1 cellular context compared by ENCODE assay signal in the genomic region with DNA sequence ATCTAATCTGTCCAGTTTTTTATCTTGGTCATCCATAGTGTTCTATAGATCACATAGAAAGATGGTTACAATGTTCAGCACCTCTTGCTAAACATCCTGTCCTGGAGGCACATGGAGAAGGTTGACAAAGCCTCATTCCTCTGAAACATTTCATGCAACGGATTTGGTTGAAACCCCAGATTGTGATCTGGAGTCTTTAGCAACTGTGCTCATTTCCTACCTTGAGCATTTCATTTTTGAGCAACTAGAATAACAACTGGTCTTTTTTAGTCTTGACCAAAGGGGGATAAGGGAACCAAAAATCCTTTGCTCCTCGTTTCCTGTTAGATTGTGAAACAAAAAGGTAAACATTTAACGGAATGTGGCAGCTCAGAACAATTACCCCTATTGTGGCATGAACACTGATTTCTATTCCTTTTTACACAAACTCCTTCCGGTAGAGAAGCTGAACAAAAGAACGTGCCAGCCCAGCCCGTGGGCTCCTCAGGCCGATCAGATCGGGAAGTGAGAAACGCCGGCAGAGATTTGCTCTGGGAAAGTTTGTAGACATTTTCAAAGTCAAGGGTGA.
TF ChIP-seq lines count a peak whose summit lies in the region.

No MANE protein-coding gene starts in this region.

TF ChIP-seq in HepG2, 621 proteins besides CTCF, POLR2A, EP300 and RAD21 (continued from another document and continues in another):
- TF ChIP-seq CC2D1A (CRISPR knock-in tag; IDR thresholded peaks at IDR 0.05) (no peak; the same call in 1 of the 2 replicates), FOXP1 (IDR thresholded peaks at IDR 0.05) (peak; percentile 40; the same call in 1 of the 2 replicates), FOXP1 (CRISPR knock-in tag; IDR thresholded peaks at IDR 0.05) (peak; percentile 79), ZNF280D (CRISPR knock-in tag; IDR thresholded peaks at IDR 0.05) (peak; percentile 79; the same call in 1 of the 2 replicates), ZNF12 (CRISPR knock-in tag; IDR thresholded peaks at IDR 0.05) (no peak; the same call in 1 of the 2 replicates), KDM1A (CRISPR knock-in tag; IDR thresholded peaks at IDR 0.05) (0 out of 2 replicates have a peak, but pooled peaks have one; percentile 49), ZGPAT (CRISPR knock-in tag; IDR thresholded peaks at IDR 0.05) (peak; percentile 92), GFI1 (CRISPR knock-in tag; IDR thresholded peaks at IDR 0.05; ENCODE audit: borderline replicate concordance) (peak; percentile 99), MAFK (conservative IDR thresholded peaks at IDR 0.05 in 1 of 2, IDR thresholded peaks at IDR 0.05 in 1 of 2; ENCODE audit: low read length in 2 of 2) (no peak), GLMP (CRISPR knock-in tag; IDR thresholded peaks at IDR 0.05; ENCODE audit: borderline replicate concordance) (no peak), PCBP1 (IDR thresholded peaks at IDR 0.05; ENCODE audit: borderline replicate concordance, low read depth, low read length) (no peak), ATF1 (CRISPR knock-in tag; IDR thresholded peaks at IDR 0.05) (peak; percentile 74), GTF3A (CRISPR knock-in tag; conservative IDR thresholded peaks at IDR 0.05) (no peak), ADNP (CRISPR knock-in tag; IDR thresholded peaks at IDR 0.05) (no peak), NR2C2 (CRISPR knock-in tag; IDR thresholded peaks at IDR 0.05; ENCODE audit: borderline replicate concordance) (peak; percentile 52; the same call in 1 of the 2 replicates), ZNF274 (CRISPR knock-in tag; IDR thresholded peaks at IDR 0.05) (no peak), PPARG (CRISPR knock-in tag; conservative IDR thresholded peaks at IDR 0.05) (peak; percentile 70), KDM6A (CRISPR knock-in tag; IDR thresholded peaks at IDR 0.05; ENCODE audit: low read depth) (peak; percentile 8; the same call in 1 of the 2 replicates), KMT2B (CRISPR knock-in tag; IDR thresholded peaks at IDR 0.05) (peak; percentile 63; the same call in 1 of the 2 replicates), HOXA5 (CRISPR knock-in tag; IDR thresholded peaks at IDR 0.05) (peak; percentile 65), ZBTB7B (CRISPR knock-in tag; IDR thresholded peaks at IDR 0.05) (peak; percentile 61), ZNF788 (CRISPR knock-in tag; IDR thresholded peaks at IDR 0.05; ENCODE audit: borderline replicate concordance) (no peak; the same call in 1 of the 2 replicates), MED13 (CRISPR knock-in tag; IDR thresholded peaks at IDR 0.05) (peak; percentile 69; the same call in 1 of the 2 replicates), SRY (CRISPR knock-in tag; IDR thresholded peaks at IDR 0.05) (0 out of 2 replicates have a peak, but pooled peaks have one; percentile 18), SAP130 (CRISPR knock-in tag; IDR thresholded peaks at IDR 0.05; ENCODE audit: low read depth) (peak; percentile 77), HNRNPH1 (optimal IDR thresholded peaks at IDR 0.05; ENCODE audit: low read depth, low read length) (no peak), HIVEP1 (CRISPR knock-in tag; IDR thresholded peaks at IDR 0.05) (no peak), TBL1XR1 (IDR thresholded peaks at IDR 0.05; ENCODE audit: borderline replicate concordance, low read length, partially characterized antibody) (peak; percentile 9), AKAP8 (CRISPR knock-in tag; IDR thresholded peaks at IDR 0.05) (no peak), NR1H2 (CRISPR knock-in tag; IDR thresholded peaks at IDR 0.05; ENCODE audit: borderline replicate concordance, low read depth) (no peak)
- TF ChIP-seq, protein P1, sequence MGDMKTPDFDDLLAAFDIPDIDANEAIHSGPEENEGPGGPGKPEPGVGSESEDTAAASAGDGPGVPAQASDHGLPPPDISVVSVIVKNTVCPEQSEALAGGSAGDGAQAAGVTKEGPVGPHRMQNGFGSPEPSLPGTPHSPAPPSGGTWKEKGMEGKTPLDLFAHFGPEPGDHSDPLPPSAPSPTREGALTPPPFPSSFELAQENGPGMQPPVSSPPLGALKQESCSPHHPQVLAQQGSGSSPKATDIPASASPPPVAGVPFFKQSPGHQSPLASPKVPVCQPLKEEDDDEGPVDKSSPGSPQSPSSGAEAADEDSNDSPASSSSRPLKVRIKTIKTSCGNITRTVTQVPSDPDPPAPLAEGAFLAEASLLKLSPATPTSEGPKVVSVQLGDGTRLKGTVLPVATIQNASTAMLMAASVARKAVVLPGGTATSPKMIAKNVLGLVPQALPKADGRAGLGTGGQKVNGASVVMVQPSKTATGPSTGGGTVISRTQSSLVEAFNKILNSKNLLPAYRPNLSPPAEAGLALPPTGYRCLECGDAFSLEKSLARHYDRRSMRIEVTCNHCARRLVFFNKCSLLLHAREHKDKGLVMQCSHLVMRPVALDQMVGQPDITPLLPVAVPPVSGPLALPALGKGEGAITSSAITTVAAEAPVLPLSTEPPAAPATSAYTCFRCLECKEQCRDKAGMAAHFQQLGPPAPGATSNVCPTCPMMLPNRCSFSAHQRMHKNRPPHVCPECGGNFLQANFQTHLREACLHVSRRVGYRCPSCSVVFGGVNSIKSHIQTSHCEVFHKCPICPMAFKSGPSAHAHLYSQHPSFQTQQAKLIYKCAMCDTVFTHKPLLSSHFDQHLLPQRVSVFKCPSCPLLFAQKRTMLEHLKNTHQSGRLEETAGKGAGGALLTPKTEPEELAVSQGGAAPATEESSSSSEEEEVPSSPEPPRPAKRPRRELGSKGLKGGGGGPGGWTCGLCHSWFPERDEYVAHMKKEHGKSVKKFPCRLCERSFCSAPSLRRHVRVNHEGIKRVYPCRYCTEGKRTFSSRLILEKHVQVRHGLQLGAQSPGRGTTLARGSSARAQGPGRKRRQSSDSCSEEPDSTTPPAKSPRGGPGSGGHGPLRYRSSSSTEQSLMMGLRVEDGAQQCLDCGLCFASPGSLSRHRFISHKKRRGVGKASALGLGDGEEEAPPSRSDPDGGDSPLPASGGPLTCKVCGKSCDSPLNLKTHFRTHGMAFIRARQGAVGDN (CRISPR knock-in tag; IDR thresholded peaks at IDR 0.05): no peak
- TF ChIP-seq, protein P2, sequence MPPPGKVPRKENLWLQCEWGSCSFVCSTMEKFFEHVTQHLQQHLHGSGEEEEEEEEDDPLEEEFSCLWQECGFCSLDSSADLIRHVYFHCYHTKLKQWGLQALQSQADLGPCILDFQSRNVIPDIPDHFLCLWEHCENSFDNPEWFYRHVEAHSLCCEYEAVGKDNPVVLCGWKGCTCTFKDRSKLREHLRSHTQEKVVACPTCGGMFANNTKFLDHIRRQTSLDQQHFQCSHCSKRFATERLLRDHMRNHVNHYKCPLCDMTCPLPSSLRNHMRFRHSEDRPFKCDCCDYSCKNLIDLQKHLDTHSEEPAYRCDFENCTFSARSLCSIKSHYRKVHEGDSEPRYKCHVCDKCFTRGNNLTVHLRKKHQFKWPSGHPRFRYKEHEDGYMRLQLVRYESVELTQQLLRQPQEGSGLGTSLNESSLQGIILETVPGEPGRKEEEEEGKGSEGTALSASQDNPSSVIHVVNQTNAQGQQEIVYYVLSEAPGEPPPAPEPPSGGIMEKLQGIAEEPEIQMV (CRISPR knock-in tag; IDR thresholded peaks at IDR 0.05; ENCODE audit: low read depth): no peak
- TF ChIP-seq, protein P3, sequence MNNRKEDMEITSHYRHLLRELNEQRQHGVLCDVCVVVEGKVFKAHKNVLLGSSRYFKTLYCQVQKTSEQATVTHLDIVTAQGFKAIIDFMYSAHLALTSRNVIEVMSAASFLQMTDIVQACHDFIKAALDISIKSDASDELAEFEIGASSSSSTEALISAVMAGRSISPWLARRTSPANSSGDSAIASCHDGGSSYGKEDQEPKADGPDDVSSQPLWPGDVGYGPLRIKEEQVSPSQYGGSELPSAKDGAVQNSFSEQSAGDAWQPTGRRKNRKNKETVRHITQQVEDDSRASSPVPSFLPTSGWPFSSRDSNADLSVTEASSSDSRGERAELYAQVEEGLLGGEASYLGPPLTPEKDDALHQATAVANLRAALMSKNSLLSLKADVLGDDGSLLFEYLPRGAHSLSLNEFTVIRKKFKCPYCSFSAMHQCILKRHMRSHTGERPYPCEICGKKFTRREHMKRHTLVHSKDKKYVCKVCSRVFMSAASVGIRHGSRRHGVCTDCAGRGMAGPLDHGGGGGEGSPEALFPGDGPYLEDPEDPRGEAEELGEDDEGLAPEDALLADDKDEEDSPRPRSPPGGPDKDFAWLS (CRISPR knock-in tag; IDR thresholded peaks at IDR 0.05; ENCODE audit: borderline replicate concordance): no peak
- TF ChIP-seq, protein P4, sequence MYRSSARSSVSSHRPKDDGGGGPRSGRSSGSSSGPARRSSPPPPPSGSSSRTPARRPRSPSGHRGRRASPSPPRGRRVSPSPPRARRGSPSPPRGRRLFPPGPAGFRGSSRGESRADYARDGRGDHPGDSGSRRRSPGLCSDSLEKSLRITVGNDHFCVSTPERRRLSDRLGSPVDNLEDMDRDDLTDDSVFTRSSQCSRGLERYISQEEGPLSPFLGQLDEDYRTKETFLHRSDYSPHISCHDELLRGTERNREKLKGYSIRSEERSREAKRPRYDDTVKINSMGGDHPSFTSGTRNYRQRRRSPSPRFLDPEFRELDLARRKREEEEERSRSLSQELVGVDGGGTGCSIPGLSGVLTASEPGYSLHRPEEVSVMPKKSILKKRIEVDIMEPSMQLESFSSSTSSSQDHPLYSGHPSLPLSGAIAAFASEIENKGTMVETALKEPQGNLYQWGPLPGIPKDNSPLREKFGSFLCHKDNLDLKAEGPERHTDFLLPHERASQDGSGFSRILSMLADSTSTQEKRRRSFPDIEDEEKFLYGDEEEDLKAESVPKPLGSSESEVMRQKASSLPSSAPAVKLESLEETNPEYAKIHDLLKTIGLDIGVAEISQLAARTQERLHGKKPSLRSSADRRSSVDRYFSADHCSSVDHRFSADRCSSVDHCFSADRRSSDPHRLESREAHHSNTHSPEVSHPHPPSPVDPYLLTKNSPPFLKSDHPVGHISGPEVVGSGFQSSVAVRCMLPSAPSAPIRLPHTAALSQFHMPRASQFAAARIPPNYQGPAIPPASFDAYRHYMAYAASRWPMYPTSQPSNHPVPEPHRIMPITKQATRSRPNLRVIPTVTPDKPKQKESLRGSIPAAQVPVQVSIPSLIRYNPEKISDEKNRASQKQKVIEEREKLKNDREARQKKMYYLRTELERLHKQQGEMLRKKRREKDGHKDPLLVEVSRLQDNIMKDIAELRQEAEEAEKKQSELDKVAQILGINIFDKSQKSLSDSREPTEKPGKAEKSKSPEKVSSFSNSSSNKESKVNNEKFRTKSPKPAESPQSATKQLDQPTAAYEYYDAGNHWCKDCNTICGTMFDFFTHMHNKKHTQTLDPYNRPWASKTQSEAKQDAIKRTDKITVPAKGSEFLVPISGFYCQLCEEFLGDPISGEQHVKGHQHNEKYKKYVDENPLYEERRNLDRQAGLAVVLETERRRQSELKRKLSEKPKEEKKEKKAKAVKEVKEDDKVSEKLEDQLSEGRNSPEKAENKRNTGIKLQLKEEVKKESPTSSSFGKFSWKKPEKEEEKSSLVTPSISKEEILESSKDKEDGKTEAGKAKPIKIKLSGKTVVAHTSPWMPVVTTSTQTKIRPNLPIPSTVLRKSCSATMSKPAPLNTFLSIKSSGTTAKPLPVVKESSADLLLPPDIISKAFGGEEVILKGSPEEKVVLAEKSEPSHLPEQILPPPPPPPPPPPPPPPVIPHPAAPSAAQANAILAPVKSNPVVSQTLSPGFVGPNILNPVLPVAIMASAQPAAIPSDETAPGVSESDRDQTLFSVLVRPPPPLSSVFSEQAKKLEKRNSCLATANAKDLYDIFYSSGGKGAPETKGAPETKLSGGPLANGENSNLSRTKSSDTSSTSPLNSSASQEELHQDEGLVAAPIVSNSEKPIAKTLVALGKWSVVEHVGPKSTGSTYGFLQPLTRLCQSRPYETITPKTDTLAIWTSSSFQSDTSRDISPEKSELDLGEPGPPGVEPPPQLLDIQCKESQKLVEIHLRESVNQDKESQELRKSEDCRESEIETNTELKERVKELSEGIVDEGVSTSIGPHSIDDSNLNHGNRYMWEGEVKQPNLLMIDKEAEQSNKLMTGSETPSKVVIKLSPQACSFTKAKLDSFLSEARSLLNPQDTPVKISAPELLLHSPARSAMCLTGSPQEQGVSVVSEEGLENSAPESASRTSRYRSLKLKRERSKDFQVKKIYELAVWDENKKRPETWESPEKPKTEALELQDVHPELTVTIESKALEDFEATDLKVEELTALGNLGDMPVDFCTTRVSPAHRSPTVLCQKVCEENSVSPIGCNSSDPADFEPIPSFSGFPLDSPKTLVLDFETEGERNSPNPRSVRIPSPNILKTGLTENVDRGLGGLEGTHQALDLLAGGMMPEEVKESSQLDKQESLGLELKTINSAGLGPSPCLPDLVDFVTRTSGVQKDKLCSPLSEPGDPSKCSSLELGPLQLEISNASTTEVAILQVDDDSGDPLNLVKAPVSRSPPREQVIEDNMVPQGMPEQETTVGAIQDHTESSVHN (CRISPR knock-in tag; IDR thresholded peaks at IDR 0.05): no peak
